Comparison of ENCODE assay signal across 18 cellular contexts in genomic region chr18:77164026-77164425, GRCh38. TPM values are rescaled to one million over a fixed set of nuclear protein-coding genes. Genes with fewer than 3 reads are reported as not detected.
DNase-seq lines count a peak whose midpoint lies in the region; ATAC-seq and TF ChIP-seq lines count a peak whose summit lies in the region.
"Had no signal": no experiment of that assay in that cellular context is flagged by ENCODE, and none has a peak within 500 bp of the region (broad histone marks: within the 10 kb centered on the region; RNA-seq: fewer than 3 reads in every experiment).

No MANE protein-coding gene starts in this region.

- no peak overlapping the region for H3K27ac ChIP-seq in thyroid gland
- H3K27ac ChIP-seq: A549, GM23248 had no signal

- no peak for TF ChIP-seq POLR2A in thyroid gland (IDR thresholded peaks at IDR 0.05)

- peak overlapping the region; percentile 41 for H3K27ac Mint-ChIP-seq in stimulated activated naive CD8-positive, alpha-beta T cell treated with anti-CD3 and anti-CD28 coated beads, Interleukin-15, Interleukin-2, amounts not matched to agents 100 ng/mL and 50 ng/mL, for 24 hours
- H3K27ac Mint-ChIP-seq in dendritic cell treated with granulocyte-macrophage colony-stimulating factor and Interleukin-4, amounts not matched to agents 40 ng/mL and 50 ng/mL, for 4 days = peak overlapping the region; percentile 30
- H3K27ac Mint-ChIP-seq: CD4-positive, alpha-beta memory T cell; HFFc6 had no signal

- no peak for DNase-seq in stimulated activated naive CD8-positive, alpha-beta T cell treated with anti-CD3 and anti-CD28 coated beads, Interleukin-15, Interleukin-2, amounts not matched to agents 100 U/mL and 50 U/mL, for 24 hours
- DNase-seq in thyroid gland (peak; percentile 55 to 69), AG08396 (ENCODE audit: low spot score) (no peak)
- DNase-seq in activated T-cell treated with anti-CD3 and anti-CD28 coated beads, Interleukin-2, amount 50 U/mL, for 1 hour = no peak
- DNase-seq: 8988T; ACHN; C1 segment of cervical spinal cord; Calu3; CD4-positive, alpha-beta memory T cell; COR-L47; DMS153; DND-41; GM23248; HFFc6 had no signal

- no peak overlapping the region for H3K4me3 ChIP-seq in thyroid gland (replicated peaks in 1 of 3)
- H3K4me3 ChIP-seq: A549, GM23248, HAP-1 had no signal

- TF ChIP-seq CTCF in thyroid gland (IDR thresholded peaks at IDR 0.05) = no peak

- no peaks in the 10 kb centered on the region for H3K9me3 ChIP-seq in thyroid gland
- H3K9me3 ChIP-seq: A549, HAP-1 had no signal

- peaks cover 13 to 28% of the 10 kb centered on the region in 2 donors for H3K4me1 ChIP-seq in thyroid gland
- H3K4me1 ChIP-seq: A549 had no signal

- no peaks in the 10 kb centered on the region for H3K36me3 Mint-ChIP-seq in stimulated activated naive CD8-positive, alpha-beta T cell treated with anti-CD3 and anti-CD28 coated beads, Interleukin-15, Interleukin-2, amounts not matched to agents 100 ng/mL and 50 ng/mL, for 24 hours (ENCODE audit: low read depth)
- no peaks in the 10 kb centered on the region for H3K36me3 Mint-ChIP-seq in dendritic cell treated with granulocyte-macrophage colony-stimulating factor and Interleukin-4, amounts not matched to agents 40 ng/mL and 50 ng/mL, for 4 days (ENCODE audit: low read depth)
- H3K36me3 Mint-ChIP-seq: CD4-positive, alpha-beta memory T cell had no signal

- peaks cover 6% of the 10 kb centered on the region for H3K4me1 Mint-ChIP-seq in stimulated activated naive CD8-positive, alpha-beta T cell treated with anti-CD3 and anti-CD28 coated beads, Interleukin-15, Interleukin-2, amounts not matched to agents 100 ng/mL and 50 ng/mL, for 24 hours (ENCODE audit: low read depth)
- H3K4me1 Mint-ChIP-seq in dendritic cell treated with granulocyte-macrophage colony-stimulating factor and Interleukin-4, amounts not matched to agents 40 ng/mL and 50 ng/mL, for 4 days (ENCODE audit: low read depth) = peaks cover 53% of the 10 kb centered on the region

- no peaks in the 10 kb centered on the region for H3K9me3 Mint-ChIP-seq in stimulated activated naive CD8-positive, alpha-beta T cell treated with anti-CD3 and anti-CD28 coated beads, Interleukin-15, Interleukin-2, amounts not matched to agents 100 ng/mL and 50 ng/mL, for 24 hours
- H3K9me3 Mint-ChIP-seq in dendritic cell treated with granulocyte-macrophage colony-stimulating factor and Interleukin-4, amounts not matched to agents 40 ng/mL and 50 ng/mL, for 4 days = no peaks in the 10 kb centered on the region
- H3K9me3 Mint-ChIP-seq: CD4-positive, alpha-beta memory T cell; HFFc6 had no signal

- H3K36me3 ChIP-seq in thyroid gland = no peaks in the 10 kb centered on the region
- H3K36me3 ChIP-seq: HAP-1 had no signal

- no peak for ATAC-seq in stimulated activated naive CD8-positive, alpha-beta T cell treated with anti-CD3 and anti-CD28 coated beads, Interleukin-15, Interleukin-2, amounts not matched to agents 100 U/mL and 50 U/mL, for 24 hours
- ATAC-seq: A549 had no signal

- no peak overlapping the region for H3K4me3 Mint-ChIP-seq in stimulated activated naive CD8-positive, alpha-beta T cell treated with anti-CD3 and anti-CD28 coated beads, Interleukin-15, Interleukin-2, amounts not matched to agents 100 ng/mL and 50 ng/mL, for 24 hours
- H3K4me3 Mint-ChIP-seq in dendritic cell treated with granulocyte-macrophage colony-stimulating factor and Interleukin-4, amounts not matched to agents 40 ng/mL and 50 ng/mL, for 4 days = no peak overlapping the region
- H3K4me3 Mint-ChIP-seq: CD4-positive, alpha-beta memory T cell; HFFc6 had no signal

- WGBS in thyroid gland, 2 donors = 42 to 56% methylated on average over 12 to 13 of the region's 13 CpGs

- intact Hi-C loops in dendritic cell treated with granulocyte-macrophage colony-stimulating factor and Interleukin-4, amounts not matched to agents 40 ng/mL and 50 ng/mL, for 4 days (cut with micrococcal nuclease) = no loop called here
- intact Hi-C loops in thyroid gland (cut with DNase I) = no loop called here

- H3K27me3 ChIP-seq in thyroid gland = no peaks in the 10 kb centered on the region

- H3K27me3 Mint-ChIP-seq in stimulated activated naive CD8-positive, alpha-beta T cell treated with anti-CD3 and anti-CD28 coated beads, Interleukin-15, Interleukin-2, amounts not matched to agents 100 ng/mL and 50 ng/mL, for 24 hours = peaks cover 10% of the 10 kb centered on the region
- peaks cover 17% of the 10 kb centered on the region for H3K27me3 Mint-ChIP-seq in dendritic cell treated with granulocyte-macrophage colony-stimulating factor and Interleukin-4, amounts not matched to agents 40 ng/mL and 50 ng/mL, for 4 days

RNA-seq across cellular contexts. Expression of gene MBP, which starts 31.4 kb away (rescaled TPM):
- total RNA-seq in thyroid gland = 10 to 100 TPM; 44.0 to 68.0 (median 60.2) TPM

Comparison
In these comparisons a context has a peak if more than half of its experiments do, and no peak if none do; other contexts are left out.
1. DNase-seq: peak in thyroid gland (2 of 2); none in stimulated activated naive CD8-positive, alpha-beta T cell treated with anti-CD3 and anti-CD28 coated beads, Interleukin-15, Interleukin-2, amounts not matched to agents 100 U/mL and 50 U/mL, for 24 hours (single experiment), activated T-cell treated with anti-CD3 and anti-CD28 coated beads, Interleukin-2, amount 50 U/mL, for 1 hour (single experiment) and AG08396 (single experiment).